11 cellular contexts compared by ENCODE assay signal in genomic region chr17:6575596-6575988, GRCh38. TPM values are rescaled to one million over a fixed set of nuclear protein-coding genes. Genes with fewer than 3 reads are reported as not detected.
A peak's percentile ranks its signal among the peaks of the same experiment; 100 is the strongest.
DNase-seq lines count a peak whose midpoint lies in the region; ATAC-seq, FAIRE-seq and TF ChIP-seq lines count a peak whose summit lies in the region.
"Had no signal": no experiment of that assay in that cellular context is flagged by ENCODE, and none has a peak within 500 bp of the region (broad histone marks: within the 10 kb centered on the region; RNA-seq: fewer than 3 reads in every experiment).

No MANE protein-coding gene starts in this region.

- POLR2A ChIA-PET in AG04450 (lab: Yijun Ruan, JAX) = no interaction called here

- H3K36me3 Mint-ChIP-seq in activated naive CD8-positive, alpha-beta T cell treated with anti-CD3 and anti-CD28 coated beads, Interleukin-2, amount 50 U/mL, for 24 hours (ENCODE audit: low read depth) = peaks cover 20% of the 10 kb centered on the region
- H3K36me3 Mint-ChIP-seq in natural killer cell = no peaks in the 10 kb centered on the region

- peak overlapping the region; percentile 33 for H3K4me3 Mint-ChIP-seq in activated naive CD8-positive, alpha-beta T cell treated with anti-CD3 and anti-CD28 coated beads, Interleukin-2, amount 50 U/mL, for 24 hours
- H3K4me3 Mint-ChIP-seq in natural killer cell = peak overlapping the region; percentile 58

- H3K9me3 ChIP-seq in AG04450 (ENCODE audit: control insufficient read depth, insufficient read depth, low read length) (no peaks in the 10 kb centered on the region; the same call in 1 of the 2 replicates), hepatocyte (ENCODE audit: low read depth) (no peaks in the 10 kb centered on the region)
- H3K9me3 ChIP-seq: neutrophil had no signal

- no peaks in the 10 kb centered on the region for H3K36me3 ChIP-seq in hepatocyte (replicated peaks; ENCODE audit: insufficient read depth, low read depth)

- TF ChIP-seq POLR2A in GM12891 (IDR thresholded peaks at IDR 0.05; ENCODE audit: low read depth, low read length) = no peak

- intact Hi-C loops in natural killer cell (cut with micrococcal nuclease) (no loop called here), cardiac septum (cut with DNase I) (loop anchor here (5.0 kb wide), 1 partner anchor 103 kb away; no protein-coding TSS in a partner anchor)

- H3K4me1 ChIP-seq in hepatocyte (ENCODE audit: insufficient read depth) = peaks cover 5% of the 10 kb centered on the region

- no peaks in the 10 kb centered on the region for H4K20me1 ChIP-seq in hepatocyte (ENCODE audit: insufficient read depth, poor library complexity, severe bottlenecking)

- H3K4me3 ChIP-seq in AG04450 (ENCODE audit: low read depth, low read length) = no peak overlapping the region
- H3K4me3 ChIP-seq in hepatocyte = no peak overlapping the region

- peak overlapping the region; percentile 61 for H3K27ac ChIP-seq in AG04450 (ENCODE audit: low read depth, low read length)
- no peak overlapping the region for H3K27ac ChIP-seq in hepatocyte
- H3K27ac ChIP-seq: neutrophil had no signal

- peaks cover 26% of the 10 kb centered on the region for H3K4me1 Mint-ChIP-seq in activated naive CD8-positive, alpha-beta T cell treated with anti-CD3 and anti-CD28 coated beads, Interleukin-2, amount 50 U/mL, for 24 hours
- H3K4me1 Mint-ChIP-seq in natural killer cell = peaks cover 19 to 25% of the 10 kb centered on the region in 2 donors

- 89% methylated on average over 5 of the region's 5 CpGs for WGBS in hepatocyte (ENCODE audit: low lambda C conversion rate, missing lambda C conversion rate)

- no peaks in the 10 kb centered on the region for H3K9me3 Mint-ChIP-seq in activated naive CD8-positive, alpha-beta T cell treated with anti-CD3 and anti-CD28 coated beads, Interleukin-2, amount 50 U/mL, for 24 hours
- H3K9me3 Mint-ChIP-seq in natural killer cell = no peaks in the 10 kb centered on the region

- FAIRE-seq in GM12891 (lab: Jason Lieb, UNC) = peak; percentile 69
- FAIRE-seq: kidney had no signal

- H2AFZ ChIP-seq in hepatocyte = no peak overlapping the region

- H3K27me3 Mint-ChIP-seq in activated naive CD8-positive, alpha-beta T cell treated with anti-CD3 and anti-CD28 coated beads, Interleukin-2, amount 50 U/mL, for 24 hours = no peaks in the 10 kb centered on the region
- no peaks in the 10 kb centered on the region for H3K27me3 Mint-ChIP-seq in natural killer cell (ENCODE audit: low read depth in 2 of 2)

- no peak for DNase-seq in AG04450 (ENCODE audit: low read depth, low spot score)
- DNase-seq in GM12891 (ENCODE audit: insufficient read length, low spot score) = no peak
- DNase-seq in activated naive CD8-positive, alpha-beta T cell treated with anti-CD3 and anti-CD28 coated beads, Interleukin-2, amount 50 U/mL, for 24 hours = no peak
- DNase-seq in natural killer cell = no peak
- DNase-seq in NCI-H2081 (lab: John Stamatoyannopoulos, UW) = no peak
- no peak for DNase-seq in stimulated activated CD4-positive, alpha-beta T cell treated with anti-CD3 and anti-CD28 coated beads, Interleukin-4, amount 100 ng/mL, for 24 hours
- no peak for DNase-seq in cardiac septum (ENCODE audit: low spot score)
- no peak for DNase-seq in hepatocyte (ENCODE audit: low spot score)
- DNase-seq: NCI-H345 had no signal

- ATAC-seq in activated naive CD8-positive, alpha-beta T cell treated with anti-CD3 and anti-CD28 coated beads, Interleukin-2, amount 50 U/mL, for 24 hours = no peak
- ATAC-seq in natural killer cell = no peak

- peak overlapping the region; percentile 13 for H3K27ac Mint-ChIP-seq in activated naive CD8-positive, alpha-beta T cell treated with anti-CD3 and anti-CD28 coated beads, Interleukin-2, amount 50 U/mL, for 24 hours
- peak overlapping the region; percentile 30 to 84 for H3K27ac Mint-ChIP-seq in natural killer cell

- TF ChIP-seq CTCF in AG04450 (IDR thresholded peaks at IDR 0.05; ENCODE audit: low read depth, low read length) = no peak
- no peak for TF ChIP-seq CTCF in natural killer cell (IDR thresholded peaks at IDR 0.05)
- TF ChIP-seq CTCF in hepatocyte (IDR thresholded peaks at IDR 0.05; ENCODE audit: poor library complexity) = no peak

- CTCF ChIA-PET in AG04450 (lab: Charles Lee) = no interaction called here

- H3K9me2 ChIP-seq in hepatocyte (replicated peaks; ENCODE audit: insufficient read depth) = no peaks in the 10 kb centered on the region

- no peak overlapping the region for H3K4me2 ChIP-seq in hepatocyte

- no peaks in the 10 kb centered on the region for H3K79me2 ChIP-seq in hepatocyte

- no peaks in the 10 kb centered on the region for H3K27me3 ChIP-seq in AG04450 (ENCODE audit: control insufficient read depth, insufficient read depth, low read length)
- no peaks in the 10 kb centered on the region for H3K27me3 ChIP-seq in hepatocyte

TF ChIP-seq in GM12891, 5 proteins besides CTCF, POLR2A, EP300 and RAD21:
- no peak for TF ChIP-seq POU2F2 (IDR thresholded peaks at IDR 0.05; ENCODE audit: low read depth, low read length)
- TF ChIP-seq TAF1 (IDR thresholded peaks at IDR 0.05; ENCODE audit: low read depth, low read length) = no peak
- TF ChIP-seq SPI1 (IDR thresholded peaks at IDR 0.05; ENCODE audit: low read depth, low read length) = no peak
TF ChIP-seq in GM12891: peak in this region for 0.

RNA-seq across cellular contexts. Expression of gene PITPNM3, which starts 19.2 kb away (rescaled TPM):
- polyA plus RNA-seq in AG04450 (2011; rRNA removed) = 0.38 and 0.45 TPM in 2 replicates
- 0.55 and 0.65 TPM in 2 replicates for polyA minus RNA-seq in AG04450 (2011; rRNA and poly(A)+ RNA removed)
- 0.26 TPM for polyA plus RNA-seq in GM12891 (2012; ENCODE audit: low read depth, missing spikeins)
- under 1 TPM; 0.42 to 0.75 (median 0.50) TPM for total RNA-seq in natural killer cell
- total RNA-seq in cardiac septum = 0.57 TPM
- total RNA-seq in hepatocyte = 1.5 and 1.6 TPM in 2 replicates
- 2.0 and 2.1 TPM in 2 replicates for polyA plus RNA-seq in hepatocyte
